ENCODE assay signal across 9 cellular contexts in the genomic region with DNA sequence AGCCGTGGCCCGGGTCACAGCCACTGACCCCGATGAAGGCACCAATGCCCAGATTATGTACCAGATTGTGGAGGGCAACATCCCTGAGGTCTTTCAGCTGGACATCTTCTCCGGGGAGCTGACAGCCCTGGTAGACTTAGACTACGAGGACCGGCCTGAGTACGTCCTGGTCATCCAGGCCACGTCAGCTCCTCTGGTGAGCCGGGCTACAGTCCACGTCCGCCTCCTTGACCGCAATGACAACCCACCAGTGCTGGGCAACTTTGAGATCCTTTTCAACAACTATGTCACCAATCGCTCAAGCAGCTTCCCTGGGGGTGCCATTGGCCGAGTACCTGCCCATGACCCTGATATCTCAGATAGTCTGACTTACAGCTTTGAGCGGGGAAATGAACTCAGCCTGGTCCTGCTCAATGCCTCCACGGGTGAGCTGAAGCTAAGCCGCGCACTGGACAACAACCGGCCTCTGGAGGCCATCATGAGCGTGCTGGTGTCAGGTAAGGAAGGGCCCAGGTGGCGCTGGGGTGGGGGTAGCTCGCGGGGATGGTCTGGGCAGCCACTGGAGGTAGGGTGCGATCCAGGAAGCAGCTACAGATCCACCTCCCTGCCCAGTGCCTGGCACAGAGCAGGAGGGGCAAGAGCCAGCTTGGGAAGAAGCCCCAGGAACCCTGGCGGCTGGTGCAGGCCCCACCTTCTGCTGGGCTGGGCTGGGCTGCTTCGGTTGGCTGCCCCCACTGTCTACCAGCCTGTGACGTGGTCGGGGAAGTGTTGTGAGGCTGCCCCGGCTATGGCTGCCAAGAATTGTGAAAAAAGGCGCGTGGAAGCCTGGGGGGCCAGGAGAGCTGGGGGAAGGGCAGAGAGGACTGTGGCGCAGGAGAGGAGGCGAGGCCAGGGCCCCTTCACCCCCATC. TPM values are rescaled to one million over a fixed set of nuclear protein-coding genes. Genes with fewer than 3 reads are reported as not detected.
A peak's percentile ranks its signal among the peaks of the same experiment; 100 is the strongest.
DNase-seq lines count a peak whose midpoint lies in the region; ATAC-seq and TF ChIP-seq lines count a peak whose summit lies in the region.
"Had no signal": no experiment of that assay in that cellular context is flagged by ENCODE, and none has a peak within 500 bp of the region (broad histone marks: within the 10 kb centered on the region; RNA-seq: fewer than 3 reads in every experiment).

No MANE protein-coding gene starts in this region.

- no peak overlapping the region for H2AFZ ChIP-seq in MM.1S (ENCODE audit: low read length)

- DNase-seq in G401 (ENCODE audit: low spot score) (peak; percentile 77), WERI-Rb-1 (no peak), right atrium auricular region (ENCODE audit: low spot score) (no peak), sigmoid colon (peak; percentile 94), middle frontal gyrus (ENCODE audit: extremely low spot score, low spot score) (no peak), MM.1S (no peak)
- DNase-seq in T-helper 2 cell treated with Interferon-gamma antibody and Interleukin-4, amounts not matched to agents 5 μg/mL and 100 μg/mL, for 36 hours (ENCODE audit: low spot score), result no peak

- no peak overlapping the region for H3K4me2 ChIP-seq in MM.1S (ENCODE audit: low read depth, low read length)

- peaks cover 44% of the 10 kb centered on the region for H3K36me3 ChIP-seq in WERI-Rb-1
- H3K36me3 ChIP-seq in right atrium auricular region, result no peaks in the 10 kb centered on the region
- H3K36me3 ChIP-seq in sigmoid colon, result no peaks in the 10 kb centered on the region
- H3K36me3 ChIP-seq in MM.1S (replicated peaks; ENCODE audit: insufficient read depth, low read length), result no peaks in the 10 kb centered on the region

- ATAC-seq in HG03378 (IDR thresholded peaks at IDR 0.05; ENCODE audit: unreplicated experiment), result no peak

- intact Hi-C loops in sigmoid colon (cut with DNase I), result no loop called here

- H3K9ac ChIP-seq in MM.1S (ENCODE audit: low read length), result no peak overlapping the region

- H3F3A ChIP-seq in MM.1S (ENCODE audit: insufficient read depth, low read length), result no peaks in the 10 kb centered on the region

- H3K4me1 Mint-ChIP-seq in T-helper 2 cell treated with Interferon-gamma antibody and Interleukin-4, amounts not matched to agents 5 μg/mL and 100 μg/mL, for 36 hours (ENCODE audit: low read depth), result peaks cover 4% of the 10 kb centered on the region

- H3K36me3 Mint-ChIP-seq in T-helper 2 cell treated with Interferon-gamma antibody and Interleukin-4, amounts not matched to agents 5 μg/mL and 100 μg/mL, for 36 hours (ENCODE audit: low read depth), result no peaks in the 10 kb centered on the region

- no peaks in the 10 kb centered on the region for H3K27me3 ChIP-seq in WERI-Rb-1 (ENCODE audit: insufficient read depth, low read depth, severe bottlenecking)
- H3K27me3 ChIP-seq in right atrium auricular region, result no peaks in the 10 kb centered on the region
- no peaks in the 10 kb centered on the region for H3K27me3 ChIP-seq in sigmoid colon
- H3K27me3 ChIP-seq in MM.1S (replicated peaks; ENCODE audit: insufficient read depth, low read length), result no peaks in the 10 kb centered on the region

- 86 to 91% methylated on average over 33 of the region's 33 CpGs for WGBS in sigmoid colon, 2 donors

- no peak overlapping the region for H3K27ac Mint-ChIP-seq in T-helper 2 cell treated with Interferon-gamma antibody and Interleukin-4, amounts not matched to agents 5 μg/mL and 100 μg/mL, for 36 hours

- peaks cover 10% of the 10 kb centered on the region for H3K9me3 ChIP-seq in WERI-Rb-1 (ENCODE audit: severe bottlenecking)
- H3K9me3 ChIP-seq in right atrium auricular region, result no peaks in the 10 kb centered on the region
- H3K9me3 ChIP-seq in sigmoid colon, result no peaks in the 10 kb centered on the region
- no peaks in the 10 kb centered on the region for H3K9me3 ChIP-seq in MM.1S (replicated peaks; ENCODE audit: insufficient read depth, low read length)

- H3K9me3 Mint-ChIP-seq in T-helper 2 cell treated with Interferon-gamma antibody and Interleukin-4, amounts not matched to agents 5 μg/mL and 100 μg/mL, for 36 hours, result no peaks in the 10 kb centered on the region

- H3K27ac ChIP-seq in WERI-Rb-1, result peak overlapping the region; percentile 82
- H3K27ac ChIP-seq in right atrium auricular region, result peak overlapping the region; percentile 88 to 94
- H3K27ac ChIP-seq in sigmoid colon, result peak overlapping the region; percentile 84 to 89 (median 86)
- H3K27ac ChIP-seq in MM.1S (ENCODE audit: low read length), result no peak overlapping the region
- H3K27ac ChIP-seq: HL-60 had no signal

- TF ChIP-seq POLR2A in sigmoid colon (IDR thresholded peaks at IDR 0.05), result no peak

- TF ChIP-seq EP300 in sigmoid colon (IDR thresholded peaks at IDR 0.05), result no peak

- H3K4me3 ChIP-seq in WERI-Rb-1 (ENCODE audit: low read depth, low read length) (no peak overlapping the region), right atrium auricular region (no peak overlapping the region), sigmoid colon (peak overlapping the region; percentile 13 to 34 (median 27)), MM.1S (ENCODE audit: low read length) (no peak overlapping the region)

- TF ChIP-seq CTCF in WERI-Rb-1 (IDR thresholded peaks at IDR 0.05; ENCODE audit: low read depth, low read length), result no peak
- no peak for TF ChIP-seq CTCF in right atrium auricular region (IDR thresholded peaks at IDR 0.05)
- TF ChIP-seq CTCF in sigmoid colon (IDR thresholded peaks at IDR 0.05), result no peak
- TF ChIP-seq CTCF in MM.1S (IDR thresholded peaks at IDR 0.05; ENCODE audit: low read length), result no peak

- H3K9me2 ChIP-seq in MM.1S (replicated peaks; ENCODE audit: insufficient read depth, low read length), result no peaks in the 10 kb centered on the region

- peaks cover 16% of the 10 kb centered on the region for H3K27me3 Mint-ChIP-seq in T-helper 2 cell treated with Interferon-gamma antibody and Interleukin-4, amounts not matched to agents 5 μg/mL and 100 μg/mL, for 36 hours (ENCODE audit: low read depth)

- no peak overlapping the region for H3K4me3 Mint-ChIP-seq in T-helper 2 cell treated with Interferon-gamma antibody and Interleukin-4, amounts not matched to agents 5 μg/mL and 100 μg/mL, for 36 hours

- H4K20me1 ChIP-seq in MM.1S (ENCODE audit: insufficient read depth, low read length), result no peaks in the 10 kb centered on the region

- H3K4me1 ChIP-seq in right atrium auricular region (peaks cover 0 to 51% of the 10 kb centered on the region in 2 donors), sigmoid colon (peaks cover 0 to 44% (median 41%) of the 10 kb centered on the region in 4 donors), MM.1S (ENCODE audit: low read length) (no peaks in the 10 kb centered on the region)

- in situ Hi-C loops in G401 (cut with HindIII; ENCODE audit: low sequenced_read_pairs), result no loop called here

- no peaks in the 10 kb centered on the region for H3K79me2 ChIP-seq in MM.1S (ENCODE audit: low read length)

RNA-seq across cellular contexts. Expression of gene CELSR2, which starts 3.8 kb away (rescaled TPM):
- total RNA-seq in G401 (2014; rRNA removed; shearing (Covaris generic)), result 4.2 and 5.0 TPM in 2 replicates
- total RNA-seq in right atrium auricular region, result 10 to 100 TPM; 20.2 to 23.7 TPM
- 10 to 100 TPM in 1 of 4 donors, 1 to 10 TPM in 3; 3.6 to 10.8 (median 5.3) TPM for total RNA-seq in sigmoid colon
- polyA plus RNA-seq in sigmoid colon, result 1 to 10 TPM in 1 of 3 donors, under 1 TPM in 2; under 0.01 to 3.3 (median under 0.01) TPM

RNA-seq across cellular contexts. Expression of gene PSRC1, which starts 29.8 kb away (rescaled TPM):
- 46.8 and 58.2 TPM in 2 replicates for total RNA-seq in G401 (2014; rRNA removed; shearing (Covaris generic))
- total RNA-seq in right atrium auricular region (1 to 10 TPM; 2.2 to 2.4 TPM), sigmoid colon (10 to 100 TPM in 1 of 4 donors, 1 to 10 TPM in 3; 2.3 to 13.6 (median 7.4) TPM)
- polyA plus RNA-seq in sigmoid colon, result 10 to 100 TPM in 1 of 3 donors, 1 to 10 TPM in 2; 3.0 to 12.2 (median 3.6) TPM

RNA-seq across cellular contexts. Expression of gene SARS1, which starts 39.4 kb away (rescaled TPM):
- total RNA-seq in G401 (2014; rRNA removed; shearing (Covaris generic)), result 205 and 214 TPM in 2 replicates
- total RNA-seq in right atrium auricular region (100 to 1,000 TPM; 108 to 130 TPM), sigmoid colon (100 to 1,000 TPM; 106 to 160 (median 148) TPM)
- 100 to 1,000 TPM; 100 to 135 (median 108) TPM for polyA plus RNA-seq in sigmoid colon

RNA-seq across cellular contexts. Expression of gene MYBPHL, which starts 53.7 kb away (rescaled TPM):
- total RNA-seq in G401 (2014; rRNA removed; shearing (Covaris generic)), result 0.18 TPM in 1 of 2 replicates, not detected in the other
- 100 to 1,000 TPM in 1 of 2 donors, 10 to 100 TPM in 1; 62.2 to 381 TPM for total RNA-seq in right atrium auricular region
- not detected for total RNA-seq in sigmoid colon
- not detected for polyA plus RNA-seq in sigmoid colon

Comparison
In these comparisons a context has a peak if more than half of its experiments do, and no peak if none do; other contexts are left out.
1. DNase-seq: peak in G401 (single experiment) and sigmoid colon (single experiment); none in WERI-Rb-1 (single experiment), right atrium auricular region (single experiment), T-helper 2 cell treated with Interferon-gamma antibody and Interleukin-4, amounts not matched to agents 5 μg/mL and 100 μg/mL, for 36 hours (single experiment), middle frontal gyrus (single experiment) and MM.1S (single experiment).
2. H3K4me3 ChIP-seq: peak in sigmoid colon (4 of 4); none in WERI-Rb-1 (single experiment), right atrium auricular region (0 of 2) and MM.1S (single experiment).